In genomic region chr16:23874613-23875294, GRCh38 we compare ENCODE assay signal across 18 cellular contexts. TPM values are rescaled to one million over a fixed set of nuclear protein-coding genes. Genes with fewer than 3 reads are reported as not detected.
DNase-seq lines count a peak whose midpoint lies in the region; ATAC-seq and TF ChIP-seq lines count a peak whose summit lies in the region.
"Had no signal": no experiment of that assay in that cellular context is flagged by ENCODE, and none has a peak within 500 bp of the region (broad histone marks: within the 10 kb centered on the region; RNA-seq: fewer than 3 reads in every experiment).

No MANE protein-coding gene starts in this region.

- H3K9me3 ChIP-seq in breast epithelium (no peaks in the 10 kb centered on the region), SK-N-MC (ENCODE audit: low read depth, low read length) (no peaks in the 10 kb centered on the region)
- H3K9me3 ChIP-seq: body of pancreas, vagina had no signal

- H3K27ac ChIP-seq in breast epithelium = no peak overlapping the region
- H3K27ac ChIP-seq in SK-N-MC = peak overlapping the region; percentile 92
- H3K27ac ChIP-seq: body of pancreas, vagina had no signal

- TF ChIP-seq CTCF in MCF 10A (IDR thresholded peaks at IDR 0.05; ENCODE audit: unreplicated experiment) (no peak), breast epithelium (IDR thresholded peaks at IDR 0.05) (no peak), type B pancreatic cell (conservative IDR thresholded peaks at IDR 0.05) (no peak)

- POLR2A ChIA-PET in MCF 10A (lab: Yijun Ruan, JAX) = interaction anchor here (1.1 kb wide), 2 partner anchors 13 to 17 kb away, joined by 3 to 4 read pairs; no protein-coding TSS in a partner anchor

- H3K9ac ChIP-seq in SK-N-MC (ENCODE audit: insufficient read length) = peak overlapping the region; percentile 8

- H3K36me3 Mint-ChIP-seq in MCF 10A (ENCODE audit: insufficient read depth, unreplicated experiment) (no peaks in the 10 kb centered on the region), type B pancreatic cell (no peaks in the 10 kb centered on the region)
- peaks cover 8% of the 10 kb centered on the region for H3K36me3 Mint-ChIP-seq in effector memory CD8-positive, alpha-beta T cell (ENCODE audit: insufficient read depth)

- H3K4me3 ChIP-seq in breast epithelium (no peak overlapping the region), SK-N-MC (0 out of 2 replicates have a peak overlapping the region, but pooled peaks have one; percentile 13)
- H3K4me3 ChIP-seq: body of pancreas, vagina had no signal

- H3K36me3 ChIP-seq in breast epithelium (no peaks in the 10 kb centered on the region), SK-N-MC (ENCODE audit: insufficient read depth, low read length) (peaks cover 6% of the 10 kb centered on the region)
- H3K36me3 ChIP-seq: vagina had no signal

- TF ChIP-seq POLR2A in breast epithelium (IDR thresholded peaks at IDR 0.05) (no peak), GM18505 (IDR thresholded peaks at IDR 0.05; ENCODE audit: borderline replicate concordance, extremely low read depth, insufficient read depth, insufficient read length) (no peak)

- H3K27me3 Mint-ChIP-seq in MCF 10A (ENCODE audit: insufficient read depth, unreplicated experiment) (no peaks in the 10 kb centered on the region), type B pancreatic cell (peaks cover 15% of the 10 kb centered on the region)
- H3K27me3 Mint-ChIP-seq in effector memory CD8-positive, alpha-beta T cell = no peaks in the 10 kb centered on the region

- no peak overlapping the region for H3K4me3 Mint-ChIP-seq in MCF 10A (ENCODE audit: unreplicated experiment)
- no peak overlapping the region for H3K4me3 Mint-ChIP-seq in effector memory CD8-positive, alpha-beta T cell
- H3K4me3 Mint-ChIP-seq in type B pancreatic cell = no peak overlapping the region

- no peaks in the 10 kb centered on the region for H3K4me1 ChIP-seq in breast epithelium
- H3K4me1 ChIP-seq: body of pancreas, vagina had no signal

- H3K9me3 Mint-ChIP-seq in MCF 10A (ENCODE audit: unreplicated experiment) = no peaks in the 10 kb centered on the region
- H3K9me3 Mint-ChIP-seq in effector memory CD8-positive, alpha-beta T cell = no peaks in the 10 kb centered on the region
- H3K9me3 Mint-ChIP-seq in type B pancreatic cell = no peaks in the 10 kb centered on the region

- no peak overlapping the region for H3K27ac Mint-ChIP-seq in MCF 10A (ENCODE audit: low read depth, unreplicated experiment)
- H3K27ac Mint-ChIP-seq in effector memory CD8-positive, alpha-beta T cell = peak overlapping the region; percentile 62 to 86
- H3K27ac Mint-ChIP-seq in type B pancreatic cell = no peak overlapping the region

- H3K27me3 ChIP-seq in breast epithelium = no peaks in the 10 kb centered on the region
- H3K27me3 ChIP-seq: body of pancreas, vagina had no signal

- DNase-seq in MCF 10A (ENCODE audit: unreplicated experiment) (peak; percentile 31), breast epithelium (ENCODE audit: low spot score in 2 of 2) (no peak), SK-N-MC (ENCODE audit: low read depth, low spot score) (no peak), type B pancreatic cell (ENCODE audit: extremely low spot score, unreplicated experiment) (no peak)
- no peak for DNase-seq in effector memory CD8-positive, alpha-beta T cell
- DNase-seq: body of pancreas; EL; glutamatergic neuron; NCI-H1436; NCI-H526; retina; Right ventricle myocardium superior; stimulated activated CD4-positive, alpha-beta T cell treated with anti-CD3 and anti-CD28 coated beads, Interleukin-2, amount 100 ng/mL, for 48 hours had no signal

- ATAC-seq in effector memory CD8-positive, alpha-beta T cell (replicated peaks) = no peak
- ATAC-seq in GM21576 (IDR thresholded peaks at IDR 0.05; ENCODE audit: unreplicated experiment) (no peak), GM18505 (IDR thresholded peaks at IDR 0.05; ENCODE audit: unreplicated experiment) (no peak), HG03378 (IDR thresholded peaks at IDR 0.05; ENCODE audit: unreplicated experiment) (no peak)
- ATAC-seq: body of pancreas had no signal

- BruUV-seq in MCF 10A (replicated peaks; lab: Mats Ljungman, UMichigan) = no TSS peak

- CTCF ChIA-PET in MCF 10A (lab: Yijun Ruan, JAX) = interaction anchor here (0.7 to 0.9 kb wide), 3 partner anchors 19 to 135 kb away, joined by 3 to 4 read pairs (median 4); no protein-coding TSS in a partner anchor

- no peaks in the 10 kb centered on the region for H3K4me1 Mint-ChIP-seq in MCF 10A (ENCODE audit: insufficient read depth, unreplicated experiment)
- H3K4me1 Mint-ChIP-seq in effector memory CD8-positive, alpha-beta T cell (ENCODE audit: low read depth in 2 of 2) = peaks cover 27 to 57% of the 10 kb centered on the region in 2 donors
- H3K4me1 Mint-ChIP-seq in type B pancreatic cell (ENCODE audit: unreplicated experiment) = no peaks in the 10 kb centered on the region

- intact Hi-C loops in MCF 10A (cut with micrococcal nuclease) = no loop called here
- intact Hi-C loops in breast epithelium (cut with DNase I; ENCODE audit: low total_unique reads) = no loop called here

RNA-seq across cellular contexts. Expression of gene PRKCB, which starts 39.0 kb away (rescaled TPM):
- total RNA-seq in MCF 10A (2022) (not detected in 2 replicates), breast epithelium (1 to 10 TPM; 1.3 to 5.3 (median 4.7) TPM), type B pancreatic cell (ENCODE audit: low replicate concordance) (0.95 and 10.2 TPM in 2 replicates)
- total RNA-seq: myocyte had no signal

Comparison
In these comparisons a context has a peak if more than half of its experiments do, and no peak if none do; other contexts are left out.
1. H3K27ac Mint-ChIP-seq: peak in effector memory CD8-positive, alpha-beta T cell (2 of 2); none in MCF 10A (single experiment) and type B pancreatic cell (single experiment).